In genomic region chr1:53526451-53527101, GRCh38 we compare ENCODE assay signal across 2 cellular contexts.
A peak's percentile ranks its signal among the peaks of the same experiment; 100 is the strongest.
TF ChIP-seq lines count a peak whose summit lies in the region.

No MANE protein-coding gene starts in this region.

TF ChIP-seq in IMR-90, 13 proteins besides CTCF, POLR2A, EP300 and RAD21:
- TF ChIP-seq BHLHE40 (IDR thresholded peaks at IDR 0.05; ENCODE audit: low read depth, low read length) = peak; percentile 61
- TF ChIP-seq RCOR1 (IDR thresholded peaks at IDR 0.05; ENCODE audit: insufficient replicate concordance, low read length) = no peak
- TF ChIP-seq SMC3 (IDR thresholded peaks at IDR 0.05; ENCODE audit: low read depth, low read length) = no peak
- peak; percentile 72 for TF ChIP-seq USF2 (IDR thresholded peaks at IDR 0.05; ENCODE audit: low read depth, low read length)
- TF ChIP-seq MAZ (IDR thresholded peaks at IDR 0.05; ENCODE audit: borderline replicate concordance, low read depth, low read length) = peak; percentile 20; the same call in 1 of the 2 replicates
- peak; percentile 85; the same call in 1 of the 2 replicates for TF ChIP-seq MXI1 (IDR thresholded peaks at IDR 0.05; ENCODE audit: borderline replicate concordance, low read depth, low read length)

TF ChIP-seq in H1, 55 proteins besides CTCF, POLR2A, EP300 and RAD21:
- TF ChIP-seq SIN3A (conservative IDR thresholded peaks at IDR 0.05 in 1 of 2, IDR thresholded peaks at IDR 0.05 in 1 of 2; ENCODE audit: low read depth in 1 of 2, low read length in 2 of 2) (no peak), ASH2L (IDR thresholded peaks at IDR 0.05; ENCODE audit: low read length) (no peak), BCL11A (IDR thresholded peaks at IDR 0.05; ENCODE audit: low read depth in 2 of 2, low read length in 2 of 2) (no peak), CHD2 (IDR thresholded peaks at IDR 0.05; ENCODE audit: low read length) (no peak), FOSL1 (IDR thresholded peaks at IDR 0.05; ENCODE audit: insufficient read depth, low read depth, low read length) (no peak), BRCA1 (IDR thresholded peaks at IDR 0.05; ENCODE audit: low read depth, low read length) (no peak), TAF1 (IDR thresholded peaks at IDR 0.05; ENCODE audit: low read depth, low read length) (no peak), SAP30 (IDR thresholded peaks at IDR 0.05; ENCODE audit: insufficient read depth, insufficient replicate concordance, low read length) (no peak), CTBP2 (IDR thresholded peaks at IDR 0.05; ENCODE audit: borderline replicate concordance, insufficient read depth, insufficient read length, low read length) (no peak), YY1 (IDR thresholded peaks at IDR 0.05; ENCODE audit: low read depth, low read length) (no peak), BACH1 (IDR thresholded peaks at IDR 0.05; ENCODE audit: low read length) (no peak)
